2 cellular contexts compared by ENCODE assay signal in the genomic region with DNA sequence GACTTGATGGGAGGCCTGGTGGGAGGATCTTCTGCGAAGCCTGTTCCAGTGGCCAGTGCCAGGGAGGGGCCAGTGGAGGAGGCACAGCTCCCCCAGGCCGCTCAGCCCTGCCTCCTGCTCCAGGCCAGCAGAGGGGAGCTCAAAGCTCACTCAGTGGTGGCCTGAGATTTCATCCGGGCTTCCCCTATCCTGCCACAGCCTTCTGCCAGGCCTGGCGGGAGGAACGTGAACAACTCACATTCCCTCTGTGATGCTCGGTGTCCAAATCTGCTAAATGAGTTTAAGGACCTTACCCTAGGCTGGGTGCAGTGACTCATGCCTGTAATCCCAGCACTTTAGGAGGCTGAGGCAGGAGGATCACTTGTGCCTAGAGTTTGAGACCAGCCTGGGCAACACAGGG.
TF ChIP-seq lines count a peak whose summit lies in the region.

No MANE protein-coding gene starts in this region.

TF ChIP-seq in HEK293, 187 proteins besides CTCF, POLR2A, EP300 and RAD21:
- TF ChIP-seq ZBTB17 (tag by site-specific recombination; IDR thresholded peaks at IDR 0.05), result peak; percentile 45; the same call in 1 of the 2 replicates
- TF ChIP-seq PRDM10 (tag by site-specific recombination; IDR thresholded peaks at IDR 0.05), result peak; percentile 57; the same call in 1 of the 2 replicates
- no peak for TF ChIP-seq TRIM28 (IDR thresholded peaks at IDR 0.05; ENCODE audit: borderline replicate concordance, low read length)
- TF ChIP-seq MYNN (tag by site-specific recombination; IDR thresholded peaks at IDR 0.05; ENCODE audit: borderline replicate concordance), result no peak
- TF ChIP-seq GLIS2 (tag by site-specific recombination; IDR thresholded peaks at IDR 0.05), result 0 out of 2 replicates have a peak, but pooled peaks have one; percentile 12
TF ChIP-seq in HEK293: peak in this region for 3.

TF ChIP-seq in GM12878, 131 proteins besides CTCF, POLR2A, EP300 and RAD21:
- TF ChIP-seq BRCA1 (IDR thresholded peaks at IDR 0.05; ENCODE audit: low read depth, low read length), result no peak
